Comparison of ENCODE assay signal across 26 cellular contexts in genomic region chr3:190096345-190096744, GRCh38. TPM values are rescaled to one million over a fixed set of nuclear protein-coding genes. Genes with fewer than 3 reads are reported as not detected.
DNase-seq lines count a peak whose midpoint lies in the region; ATAC-seq and TF ChIP-seq lines count a peak whose summit lies in the region.
"Had no signal": no experiment of that assay in that cellular context is flagged by ENCODE, and none has a peak within 500 bp of the region (broad histone marks: within the 10 kb centered on the region; RNA-seq: fewer than 3 reads in every experiment).

No MANE protein-coding gene starts in this region.

- intact Hi-C loops in left cardiac atrium (cut with DNase I), result no loop called here

- peak overlapping the region; percentile 80 for H3K27ac Mint-ChIP-seq in WTC11
- H3K27ac Mint-ChIP-seq: activated CD4-positive, alpha-beta T cell treated with anti-CD3 and anti-CD28 coated beads, Interleukin-2, amount 10 ng/mL, durations not matched to agents 24 days and 14 days; activated CD8-positive, alpha-beta memory T cell treated with anti-CD3 and anti-CD28 coated beads, Interleukin-2, amount 10 ng/mL, durations not matched to agents 7 days and 5 days; activated naive CD4-positive, alpha-beta T cell treated with anti-CD3 and anti-CD28 coated beads, Interleukin-2, amount 50 U/mL, for 72 hours; activated T-helper 1 cell treated with anti-CD3 and anti-CD28 coated beads, Interleukin-12 subunit alpha, Interleukin-12 subunit beta, Interleukin-2, Interleukin-4 antibody, amounts not matched to agents 30 ng/mL and 10 ng/mL and 1 ng/mL, durations not matched to agents 14 hours and 24 hours and 36 hours; CD8-positive, alpha-beta memory T cell; naive B cell; T-helper 17 cell had no signal

- H3K36me3 ChIP-seq in cardiac muscle cell, result no peaks in the 10 kb centered on the region
- H3K36me3 ChIP-seq: heart left ventricle had no signal

- H3K9me3 ChIP-seq in cardiac muscle cell (ENCODE audit: low read depth), result no peaks in the 10 kb centered on the region
- H3K9me3 ChIP-seq: heart left ventricle had no signal

- peak overlapping the region; percentile 47 for H3K27ac ChIP-seq in cardiac muscle cell
- H3K27ac ChIP-seq: 22Rv1, heart left ventricle had no signal

- no peak for TF ChIP-seq CTCF in cardiac muscle cell (IDR thresholded peaks at IDR 0.05; ENCODE audit: low read depth, low read length)
- no peak for TF ChIP-seq CTCF in WTC11 (IDR thresholded peaks at IDR 0.05)

- no peak for DNase-seq in cardiac muscle cell (ENCODE audit: low read depth in 1 of 2, low spot score in 1 of 2)
- no peak for DNase-seq in left cardiac atrium
- no peak for DNase-seq in WTC11 (ENCODE audit: low spot score)
- no peak for DNase-seq in T-helper 2 cell
- no peak for DNase-seq in DMS79 treated with DMSO at 0.1 percent for 48 hours (lab: John Stamatoyannopoulos, UW)
- DNase-seq in activated gamma-delta T cell treated with Interleukin-2 at 50 U/mL for 16 hours, result no peak
- DNase-seq: activated CD4-positive, alpha-beta T cell treated with anti-CD3 and anti-CD28 coated beads, Interleukin-2, amount 10 ng/mL, durations not matched to agents 24 days and 14 days; activated CD8-positive, alpha-beta memory T cell treated with anti-CD3 and anti-CD28 coated beads, Interleukin-2, amount 10 ng/mL, durations not matched to agents 7 days and 5 days; CD8-positive, alpha-beta memory T cell; heart left ventricle; Kasumi-1; left colon; mesendoderm; naive B cell; NCI-H187 treated with DMSO at 0.1 percent for 48 hours; NCI-H345; NCI-H82; retina; stimulated activated CD4-positive, alpha-beta T cell treated with anti-CD3 and anti-CD28 coated beads, Interleukin-4, amount 100 ng/mL, for 24 hours; stimulated activated naive CD8-positive, alpha-beta T cell treated with anti-CD3 and anti-CD28 coated beads, Interleukin-15, Interleukin-2, amounts not matched to agents 100 U/mL and 50 U/mL, for 24 hours; T-helper 17 cell had no signal

- CTCF ChIA-PET in WTC11 (lab: Charles Lee), result interaction anchor here (1.9 kb wide), 1 partner anchor 25 kb away, joined by 6 read pairs; the partner anchor contains the start of gene P3H2

- no peaks in the 10 kb centered on the region for H3K27me3 ChIP-seq in cardiac muscle cell
- H3K27me3 ChIP-seq: heart left ventricle had no signal

- no peak for ATAC-seq in left cardiac atrium
- peak; percentile 52 for ATAC-seq in HG02885 (IDR thresholded peaks at IDR 0.05; ENCODE audit: poor library complexity, unreplicated experiment)
- no peak for ATAC-seq in WTC11
- ATAC-seq in HG03354 (IDR thresholded peaks at IDR 0.05; ENCODE audit: poor library complexity, severe bottlenecking, unreplicated experiment), result no peak
- ATAC-seq: activated CD8-positive, alpha-beta memory T cell treated with anti-CD3 and anti-CD28 coated beads, Interleukin-2, amount 10 ng/mL, durations not matched to agents 7 days and 5 days; activated naive CD4-positive, alpha-beta T cell treated with anti-CD3 and anti-CD28 coated beads, Interleukin-2, amount 50 U/mL, for 72 hours; heart left ventricle; left colon; stimulated activated naive CD8-positive, alpha-beta T cell treated with anti-CD3 and anti-CD28 coated beads, Interleukin-15, Interleukin-2, amounts not matched to agents 100 U/mL and 50 U/mL, for 24 hours; T-helper 17 cell had no signal

- POLR2A ChIA-PET in WTC11 (lab: Charles Lee), result no interaction called here

- no peaks in the 10 kb centered on the region for H3K9me3 Mint-ChIP-seq in WTC11
- H3K9me3 Mint-ChIP-seq: activated CD4-positive, alpha-beta T cell treated with anti-CD3 and anti-CD28 coated beads, Interleukin-2, amount 10 ng/mL, durations not matched to agents 24 days and 14 days; activated T-helper 1 cell treated with anti-CD3 and anti-CD28 coated beads, Interleukin-12 subunit alpha, Interleukin-12 subunit beta, Interleukin-2, Interleukin-4 antibody, amounts not matched to agents 30 ng/mL and 10 ng/mL and 1 ng/mL, durations not matched to agents 14 hours and 24 hours and 36 hours; CD8-positive, alpha-beta memory T cell had no signal

- peaks cover 47% of the 10 kb centered on the region for H3K4me1 ChIP-seq in cardiac muscle cell (ENCODE audit: low read depth)

- H3K27me3 Mint-ChIP-seq in WTC11 (ENCODE audit: low read depth), result no peaks in the 10 kb centered on the region; the same call in 1 of the 2 replicates

- no peak overlapping the region for H3K4me3 Mint-ChIP-seq in WTC11
- H3K4me3 Mint-ChIP-seq: activated CD4-positive, alpha-beta T cell treated with anti-CD3 and anti-CD28 coated beads, Interleukin-2, amount 10 ng/mL, durations not matched to agents 24 days and 14 days; activated CD8-positive, alpha-beta memory T cell treated with anti-CD3 and anti-CD28 coated beads, Interleukin-2, amount 10 ng/mL, durations not matched to agents 7 days and 5 days; activated T-helper 1 cell treated with anti-CD3 and anti-CD28 coated beads, Interleukin-12 subunit alpha, Interleukin-12 subunit beta, Interleukin-2, Interleukin-4 antibody, amounts not matched to agents 30 ng/mL and 10 ng/mL and 1 ng/mL, durations not matched to agents 14 hours and 24 hours and 36 hours; CD8-positive, alpha-beta memory T cell; naive B cell; T-helper 17 cell had no signal

- no peak overlapping the region for H3K4me3 ChIP-seq in cardiac muscle cell
- H3K4me3 ChIP-seq: heart left ventricle had no signal

- peaks cover 52% of the 10 kb centered on the region for H3K4me1 Mint-ChIP-seq in WTC11
- H3K4me1 Mint-ChIP-seq: naive B cell had no signal

- peaks cover 9% of the 10 kb centered on the region for H3K36me3 Mint-ChIP-seq in WTC11
- H3K36me3 Mint-ChIP-seq: activated CD8-positive, alpha-beta memory T cell treated with anti-CD3 and anti-CD28 coated beads, Interleukin-2, amount 10 ng/mL, durations not matched to agents 7 days and 5 days; activated naive CD4-positive, alpha-beta T cell treated with anti-CD3 and anti-CD28 coated beads, Interleukin-2, amount 50 U/mL, for 72 hours; naive B cell had no signal

TF ChIP-seq in WTC11, 78 proteins besides CTCF, POLR2A, EP300 and RAD21:
- no peak for TF ChIP-seq ZNF121 (CRISPR knock-in tag; IDR thresholded peaks at IDR 0.05)
- TF ChIP-seq ATF1 (CRISPR knock-in tag; IDR thresholded peaks at IDR 0.05), result no peak
- no peak for TF ChIP-seq GRHL2 (CRISPR knock-in tag; IDR thresholded peaks at IDR 0.05; ENCODE audit: insufficient replicate concordance, severe bottlenecking)

RNA-seq across cellular contexts. Expression of gene P3H2, which starts 24.4 kb away (rescaled TPM):
- total RNA-seq in cardiac muscle cell, result 45.3 and 56.7 TPM in 2 replicates
- polyA plus RNA-seq in cardiac muscle cell, result 56.8 and 72.8 TPM in 2 replicates
- 1 to 10 TPM; 1.6 to 4.0 TPM for total RNA-seq in left cardiac atrium
- 29.4 to 39.9 TPM (median 36.2 TPM) in 3 replicates for total RNA-seq in WTC11 (2021)
- total RNA-seq: activated CD4-positive, alpha-beta T cell treated with anti-CD3 and anti-CD28 coated beads, Interleukin-2, amount 10 ng/mL, durations not matched to agents 24 days and 14 days; activated CD8-positive, alpha-beta memory T cell treated with anti-CD3 and anti-CD28 coated beads, Interleukin-2, amount 10 ng/mL, durations not matched to agents 7 days and 5 days; activated naive CD4-positive, alpha-beta T cell treated with anti-CD3 and anti-CD28 coated beads, Interleukin-2, amount 50 U/mL, for 72 hours; activated T-helper 1 cell treated with anti-CD3 and anti-CD28 coated beads, Interleukin-12 subunit alpha, Interleukin-12 subunit beta, Interleukin-2, Interleukin-4 antibody, amounts not matched to agents 30 ng/mL and 10 ng/mL and 1 ng/mL, durations not matched to agents 14 hours and 24 hours and 36 hours; CD8-positive, alpha-beta memory T cell; T-helper 17 cell had no signal
- polyA plus RNA-seq: CD8-positive, alpha-beta memory T cell had no signal
